1 cellular context compared by ENCODE assay signal in the genomic region with DNA sequence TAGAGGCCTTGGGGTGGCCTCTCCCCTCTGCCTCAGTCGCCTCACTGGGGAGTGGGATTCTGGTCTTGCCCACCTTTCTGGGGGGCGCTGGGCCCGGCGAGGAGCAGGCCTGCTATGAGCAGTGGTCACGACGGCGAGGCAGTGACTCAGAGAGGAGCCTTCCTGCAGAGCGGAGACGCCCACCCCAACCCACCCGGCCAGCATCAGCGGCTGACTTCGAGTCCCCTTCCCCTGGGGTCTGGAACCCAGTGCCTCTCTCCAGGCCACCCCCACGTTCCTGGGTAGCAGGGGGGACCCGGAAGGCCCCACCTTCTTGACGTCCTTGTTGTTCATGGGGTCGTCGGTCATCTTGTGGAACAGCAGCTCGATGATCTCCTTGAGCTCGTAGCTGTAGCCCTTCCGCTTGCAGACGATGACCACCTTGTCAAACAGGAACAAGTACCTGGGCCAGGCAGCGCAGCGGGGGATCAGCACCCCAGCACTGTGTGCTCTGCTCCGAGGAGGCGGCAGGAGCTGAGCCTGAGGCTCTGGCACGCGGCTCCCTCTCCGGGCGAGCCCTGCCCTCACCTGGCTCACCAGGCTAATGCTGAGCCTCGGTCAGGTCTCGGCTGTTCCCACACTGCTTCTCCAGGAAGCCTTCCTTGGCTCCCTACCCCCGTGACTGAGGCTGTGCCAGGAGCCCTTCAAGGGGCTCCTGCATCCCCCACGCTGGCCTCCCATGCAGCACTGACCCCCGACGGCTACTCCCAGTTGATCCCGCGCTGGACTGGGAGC.
TF ChIP-seq lines count a peak whose summit lies in the region.

No MANE protein-coding gene starts in this region.

TF ChIP-seq in GM23338, 12 proteins besides CTCF, POLR2A, EP300 and RAD21 (continued from another document):
- TF ChIP-seq, protein P1, sequence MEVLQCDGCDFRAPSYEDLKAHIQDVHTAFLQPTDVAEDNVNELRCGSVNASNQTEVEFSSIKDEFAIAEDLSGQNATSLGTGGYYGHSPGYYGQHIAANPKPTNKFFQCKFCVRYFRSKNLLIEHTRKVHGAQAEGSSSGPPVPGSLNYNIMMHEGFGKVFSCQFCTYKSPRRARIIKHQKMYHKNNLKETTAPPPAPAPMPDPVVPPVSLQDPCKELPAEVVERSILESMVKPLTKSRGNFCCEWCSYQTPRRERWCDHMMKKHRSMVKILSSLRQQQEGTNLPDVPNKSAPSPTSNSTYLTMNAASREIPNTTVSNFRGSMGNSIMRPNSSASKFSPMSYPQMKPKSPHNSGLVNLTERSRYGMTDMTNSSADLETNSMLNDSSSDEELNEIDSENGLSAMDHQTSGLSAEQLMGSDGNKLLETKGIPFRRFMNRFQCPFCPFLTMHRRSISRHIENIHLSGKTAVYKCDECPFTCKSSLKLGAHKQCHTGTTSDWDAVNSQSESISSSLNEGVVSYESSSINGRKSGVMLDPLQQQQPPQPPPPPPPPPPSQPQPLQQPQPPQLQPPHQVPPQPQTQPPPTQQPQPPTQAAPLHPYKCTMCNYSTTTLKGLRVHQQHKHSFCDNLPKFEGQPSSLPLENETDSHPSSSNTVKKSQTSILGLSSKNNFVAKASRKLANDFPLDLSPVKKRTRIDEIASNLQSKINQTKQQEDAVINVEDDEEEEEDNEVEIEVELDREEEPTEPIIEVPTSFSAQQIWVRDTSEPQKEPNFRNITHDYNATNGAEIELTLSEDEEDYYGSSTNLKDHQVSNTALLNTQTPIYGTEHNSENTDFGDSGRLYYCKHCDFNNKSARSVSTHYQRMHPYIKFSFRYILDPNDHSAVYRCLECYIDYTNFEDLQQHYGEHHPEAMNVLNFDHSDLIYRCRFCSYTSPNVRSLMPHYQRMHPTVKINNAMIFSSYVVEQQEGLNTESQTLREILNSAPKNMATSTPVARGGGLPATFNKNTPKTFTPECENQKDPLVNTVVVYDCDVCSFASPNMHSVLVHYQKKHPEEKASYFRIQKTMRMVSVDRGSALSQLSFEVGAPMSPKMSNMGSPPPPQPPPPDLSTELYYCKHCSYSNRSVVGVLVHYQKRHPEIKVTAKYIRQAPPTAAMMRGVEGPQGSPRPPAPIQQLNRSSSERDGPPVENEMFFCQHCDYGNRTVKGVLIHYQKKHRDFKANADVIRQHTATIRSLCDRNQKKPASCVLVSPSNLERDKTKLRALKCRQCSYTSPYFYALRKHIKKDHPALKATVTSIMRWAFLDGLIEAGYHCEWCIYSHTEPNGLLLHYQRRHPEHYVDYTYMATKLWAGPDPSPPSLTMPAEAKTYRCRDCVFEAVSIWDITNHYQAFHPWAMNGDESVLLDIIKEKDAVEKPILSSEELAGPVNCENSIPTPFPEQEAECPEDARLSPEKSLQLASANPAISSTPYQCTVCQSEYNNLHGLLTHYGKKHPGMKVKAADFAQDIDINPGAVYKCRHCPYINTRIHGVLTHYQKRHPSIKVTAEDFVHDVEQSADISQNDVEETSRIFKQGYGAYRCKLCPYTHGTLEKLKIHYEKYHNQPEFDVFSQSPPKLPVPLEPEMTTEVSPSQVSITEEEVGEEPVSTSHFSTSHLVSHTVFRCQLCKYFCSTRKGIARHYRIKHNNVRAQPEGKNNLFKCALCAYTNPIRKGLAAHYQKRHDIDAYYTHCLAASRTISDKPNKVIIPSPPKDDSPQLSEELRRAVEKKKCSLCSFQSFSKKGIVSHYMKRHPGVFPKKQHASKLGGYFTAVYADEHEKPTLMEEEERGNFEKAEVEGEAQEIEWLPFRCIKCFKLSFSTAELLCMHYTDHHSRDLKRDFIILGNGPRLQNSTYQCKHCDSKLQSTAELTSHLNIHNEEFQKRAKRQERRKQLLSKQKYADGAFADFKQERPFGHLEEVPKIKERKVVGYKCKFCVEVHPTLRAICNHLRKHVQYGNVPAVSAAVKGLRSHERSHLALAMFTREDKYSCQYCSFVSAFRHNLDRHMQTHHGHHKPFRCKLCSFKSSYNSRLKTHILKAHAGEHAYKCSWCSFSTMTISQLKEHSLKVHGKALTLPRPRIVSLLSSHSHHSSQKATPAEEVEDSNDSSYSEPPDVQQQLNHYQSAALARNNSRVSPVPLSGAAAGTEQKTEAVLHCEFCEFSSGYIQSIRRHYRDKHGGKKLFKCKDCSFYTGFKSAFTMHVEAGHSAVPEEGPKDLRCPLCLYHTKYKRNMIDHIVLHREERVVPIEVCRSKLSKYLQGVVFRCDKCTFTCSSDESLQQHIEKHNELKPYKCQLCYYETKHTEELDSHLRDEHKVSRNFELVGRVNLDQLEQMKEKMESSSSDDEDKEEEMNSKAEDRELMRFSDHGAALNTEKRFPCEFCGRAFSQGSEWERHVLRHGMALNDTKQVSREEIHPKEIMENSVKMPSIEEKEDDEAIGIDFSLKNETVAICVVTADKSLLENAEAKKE (CRISPR knock-in tag; IDR thresholded peaks at IDR 0.05) = no peak
- TF ChIP-seq ZNF114 (CRISPR knock-in tag; IDR thresholded peaks at IDR 0.05) (no peak), EZH2phosphoT487 (IDR thresholded peaks at IDR 0.05; ENCODE audit: unreplicated experiment) (no peak)
- TF ChIP-seq, protein P2, sequence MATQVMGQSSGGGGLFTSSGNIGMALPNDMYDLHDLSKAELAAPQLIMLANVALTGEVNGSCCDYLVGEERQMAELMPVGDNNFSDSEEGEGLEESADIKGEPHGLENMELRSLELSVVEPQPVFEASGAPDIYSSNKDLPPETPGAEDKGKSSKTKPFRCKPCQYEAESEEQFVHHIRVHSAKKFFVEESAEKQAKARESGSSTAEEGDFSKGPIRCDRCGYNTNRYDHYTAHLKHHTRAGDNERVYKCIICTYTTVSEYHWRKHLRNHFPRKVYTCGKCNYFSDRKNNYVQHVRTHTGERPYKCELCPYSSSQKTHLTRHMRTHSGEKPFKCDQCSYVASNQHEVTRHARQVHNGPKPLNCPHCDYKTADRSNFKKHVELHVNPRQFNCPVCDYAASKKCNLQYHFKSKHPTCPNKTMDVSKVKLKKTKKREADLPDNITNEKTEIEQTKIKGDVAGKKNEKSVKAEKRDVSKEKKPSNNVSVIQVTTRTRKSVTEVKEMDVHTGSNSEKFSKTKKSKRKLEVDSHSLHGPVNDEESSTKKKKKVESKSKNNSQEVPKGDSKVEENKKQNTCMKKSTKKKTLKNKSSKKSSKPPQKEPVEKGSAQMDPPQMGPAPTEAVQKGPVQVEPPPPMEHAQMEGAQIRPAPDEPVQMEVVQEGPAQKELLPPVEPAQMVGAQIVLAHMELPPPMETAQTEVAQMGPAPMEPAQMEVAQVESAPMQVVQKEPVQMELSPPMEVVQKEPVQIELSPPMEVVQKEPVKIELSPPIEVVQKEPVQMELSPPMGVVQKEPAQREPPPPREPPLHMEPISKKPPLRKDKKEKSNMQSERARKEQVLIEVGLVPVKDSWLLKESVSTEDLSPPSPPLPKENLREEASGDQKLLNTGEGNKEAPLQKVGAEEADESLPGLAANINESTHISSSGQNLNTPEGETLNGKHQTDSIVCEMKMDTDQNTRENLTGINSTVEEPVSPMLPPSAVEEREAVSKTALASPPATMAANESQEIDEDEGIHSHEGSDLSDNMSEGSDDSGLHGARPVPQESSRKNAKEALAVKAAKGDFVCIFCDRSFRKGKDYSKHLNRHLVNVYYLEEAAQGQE (IDR thresholded peaks at IDR 0.05; ENCODE audit: unreplicated experiment) = no peak
- TF ChIP-seq, protein P3, sequence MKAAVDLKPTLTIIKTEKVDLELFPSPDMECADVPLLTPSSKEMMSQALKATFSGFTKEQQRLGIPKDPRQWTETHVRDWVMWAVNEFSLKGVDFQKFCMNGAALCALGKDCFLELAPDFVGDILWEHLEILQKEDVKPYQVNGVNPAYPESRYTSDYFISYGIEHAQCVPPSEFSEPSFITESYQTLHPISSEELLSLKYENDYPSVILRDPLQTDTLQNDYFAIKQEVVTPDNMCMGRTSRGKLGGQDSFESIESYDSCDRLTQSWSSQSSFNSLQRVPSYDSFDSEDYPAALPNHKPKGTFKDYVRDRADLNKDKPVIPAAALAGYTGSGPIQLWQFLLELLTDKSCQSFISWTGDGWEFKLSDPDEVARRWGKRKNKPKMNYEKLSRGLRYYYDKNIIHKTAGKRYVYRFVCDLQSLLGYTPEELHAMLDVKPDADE (IDR thresholded peaks at IDR 0.05) = no peak
TF ChIP-seq in GM23338: peak in this region for 0.
